Comparison of ENCODE assay signal across 13 cellular contexts in the genomic region with DNA sequence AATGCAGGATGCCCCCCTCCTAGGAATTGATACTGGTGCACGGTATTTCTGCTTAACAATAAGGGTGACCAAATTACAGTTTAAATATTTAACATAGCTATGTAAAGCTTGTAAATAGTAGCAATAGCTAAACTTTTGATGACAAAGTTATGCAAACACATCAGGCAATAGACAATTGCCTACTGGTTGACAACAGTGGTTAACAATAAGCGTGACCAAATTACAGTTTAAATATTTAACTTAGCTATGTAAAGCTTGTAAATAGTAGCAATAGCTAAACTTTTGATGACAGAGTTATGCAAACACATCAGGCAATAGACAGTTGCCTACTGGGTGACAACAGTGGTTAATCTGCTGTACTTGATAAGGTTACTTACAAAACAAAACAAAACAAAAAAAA.
"Had no signal": no experiment of that assay in that cellular context is flagged by ENCODE, and none has a peak within 500 bp of the region (broad histone marks: within the 10 kb centered on the region; RNA-seq: fewer than 3 reads in every experiment).

No MANE protein-coding gene starts in this region.

- DNase-seq: activated B cell treated with CpG ODN at 0.5 μM for 24 hours; activated CD4-positive, alpha-beta T cell treated with anti-CD3 and anti-CD28 coated beads, Interleukin-2, amount 10 ng/mL, durations not matched to agents 7 days and 5 days; activated CD8-positive, alpha-beta memory T cell treated with anti-CD3 and anti-CD28 coated beads for 24 hours; activated naive CD4-positive, alpha-beta T cell treated with anti-CD3 and anti-CD28 coated beads, Interleukin-2, amount 10 ng/mL, durations not matched to agents 7 days and 5 days; adrenal gland; heart left ventricle; islet precursor cell; sigmoid colon; stimulated activated CD4-positive, alpha-beta T cell treated with anti-CD3 and anti-CD28 coated beads, Interleukin-2, amount 100 ng/mL, for 24 hours; stimulated activated naive CD4-positive, alpha-beta T cell; upper lobe of left lung had no signal

- H3K4me3 ChIP-seq: adrenal gland, heart left ventricle, prostate gland, sigmoid colon, suprapubic skin, upper lobe of left lung had no signal
